Comparison of ENCODE assay signal across 1 cellular context in the genomic region with DNA sequence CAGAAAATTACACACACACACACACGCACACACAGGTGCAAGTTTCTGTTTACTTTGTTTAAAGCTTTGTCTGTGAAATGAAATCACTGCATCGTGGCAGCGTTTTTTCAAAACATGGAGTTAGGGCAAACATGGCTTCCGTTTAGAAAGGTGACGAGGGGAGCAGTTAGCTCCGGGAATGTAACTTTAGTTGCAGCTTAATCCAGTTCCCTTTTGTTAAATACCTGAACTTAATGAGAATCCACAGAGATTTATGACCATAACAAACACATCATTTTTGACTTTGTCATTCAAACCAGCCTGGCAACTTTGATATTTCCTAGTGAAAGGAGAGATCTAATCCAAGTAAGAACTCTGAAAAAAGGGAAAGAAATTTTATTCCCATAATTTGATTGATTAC.
TF ChIP-seq lines count a peak whose summit lies in the region.

No MANE protein-coding gene starts in this region.

TF ChIP-seq in H1, 55 proteins besides CTCF, POLR2A, EP300 and RAD21:
- TF ChIP-seq EGR1 (IDR thresholded peaks at IDR 0.05; ENCODE audit: borderline replicate concordance, low read depth, low read length) (no peak), EZH2 (IDR thresholded peaks at IDR 0.05; ENCODE audit: low read depth, low read length, severe bottlenecking) (no peak), MAFK (IDR thresholded peaks at IDR 0.05; ENCODE audit: low read depth, low read length) (no peak), YY1 (IDR thresholded peaks at IDR 0.05; ENCODE audit: low read depth, low read length) (0 out of 2 replicates have a peak, but pooled peaks have one; percentile 25), POLR2AphosphoS5 (IDR thresholded peaks at IDR 0.05; ENCODE audit: low read depth, low read length) (no peak), HDAC2 (IDR thresholded peaks at IDR 0.05; ENCODE audit: borderline replicate concordance in 1 of 2, low read depth in 2 of 2, low read length in 2 of 2) (no peak), TAF1 (IDR thresholded peaks at IDR 0.05; ENCODE audit: low read depth, low read length) (no peak)
